In the genomic region with DNA sequence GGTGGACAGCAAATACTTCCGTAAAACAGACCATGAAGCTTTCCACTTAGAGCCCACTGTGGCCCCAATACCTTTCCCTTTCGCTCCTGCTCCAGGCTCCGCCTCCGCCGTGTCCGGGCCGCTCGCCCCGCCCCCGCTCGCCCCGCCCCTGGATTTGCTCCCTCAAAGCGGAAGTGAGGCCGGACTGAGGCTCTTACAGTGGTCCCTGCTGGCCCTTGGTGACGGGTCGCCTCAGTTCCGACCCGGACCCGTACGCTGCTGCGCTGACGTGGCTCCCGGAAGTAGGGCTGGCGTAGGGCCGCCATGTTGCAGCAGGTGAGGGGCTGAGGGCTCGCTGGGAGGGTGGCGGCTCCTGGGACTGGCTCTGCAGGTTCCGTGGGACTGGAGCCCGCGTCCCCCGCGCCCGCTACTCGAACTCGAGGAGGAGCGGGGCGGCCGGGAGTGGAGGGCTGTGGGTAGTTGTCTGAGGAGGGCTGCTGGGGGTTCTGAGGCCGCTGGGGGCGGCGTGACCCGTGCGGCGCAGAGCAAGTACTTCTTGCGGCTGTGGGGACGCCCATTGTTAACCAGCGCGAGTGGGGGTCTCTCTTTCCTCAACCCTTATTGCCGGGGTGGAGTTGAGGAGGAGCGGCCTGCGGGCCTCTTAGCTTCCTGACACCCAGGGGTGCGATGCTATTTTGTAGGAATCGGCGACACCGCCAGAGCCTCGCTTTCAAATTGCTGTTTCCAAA, we compare ENCODE assay signal across 8 cellular contexts. TPM values are rescaled to one million over a fixed set of nuclear protein-coding genes. Genes with fewer than 3 reads are reported as not detected.
DNase-seq lines count a peak whose midpoint lies in the region; ATAC-seq, FAIRE-seq and TF ChIP-seq lines count a peak whose summit lies in the region.
"Not testable (repeated sequence)": the region's sequence is repeated elsewhere in the genome, so short reads cannot be mapped to it uniquely, and the experiment has no call there.

A gene (plus strand): TSS at position 193 of the 728 bp plus-strand sequence. CDS start 111 bp downstream, at position 304.

- not testable (repeated sequence) for TF ChIP-seq CTCF in kidney (IDR thresholded peaks at IDR 0.05; ENCODE audit: borderline replicate concordance, extremely low read depth, insufficient read depth)

- intact Hi-C loops in kidney (cut with DNase I), result not testable (repeated sequence)

- H3K27ac ChIP-seq in kidney (ENCODE audit: low read depth in 2 of 2, low read length in 2 of 2), result peak within 1 kb of the TSS; percentile 22 to 65

- DNase-seq in Ammon's horn (ENCODE audit: low spot score), result peak; percentile 98
- DNase-seq in NCI-H460 (ENCODE audit: extremely low read depth, low read depth), result peak; percentile 94
- peak; percentile 87 for DNase-seq in activated CD4-positive, CD25-positive, alpha-beta regulatory T cell treated with anti-CD3 and anti-CD28 coated beads, Interleukin-2, amount 50 U/mL, for 72 hours
- peak; percentile 82 to 83 for DNase-seq in cerebellar nuclear complex (lab: John Stamatoyannopoulos, UW)
- DNase-seq in kidney, result peak; percentile 99
- peak; percentile 94 to 96 for DNase-seq in stimulated activated CD4-positive, alpha-beta T cell treated with anti-CD3 and anti-CD28 coated beads, Interleukin-15, amount 100 ng/mL, for 1 hour (ENCODE audit: low read depth in 1 of 2, low spot score in 1 of 2)

- not testable (repeated sequence) for H3K9me3 ChIP-seq in kidney (ENCODE audit: control insufficient read depth in 1 of 2, low read length in 2 of 2)

- FAIRE-seq in kidney (lab: Jason Lieb, UNC), result not testable (repeated sequence)

- peak; percentile 99 for ATAC-seq in HG03432 (IDR thresholded peaks at IDR 0.05; ENCODE audit: unreplicated experiment)

- H3K4me1 ChIP-seq in kidney (ENCODE audit: control insufficient read depth in 1 of 2, insufficient read depth in 1 of 2, low read depth in 1 of 2, low read length in 2 of 2), result not testable (repeated sequence)

- TF ChIP-seq POLR2A in GM19193 (IDR thresholded peaks at IDR 0.05; ENCODE audit: extremely low read depth, insufficient read depth, insufficient read length), result peak; percentile 56

- not testable (repeated sequence) for H3K9ac ChIP-seq in kidney (ENCODE audit: low read length in 2 of 2)

- H3K4me3 ChIP-seq in kidney (ENCODE audit: low read length in 2 of 2), result peak within 1 kb of the TSS; percentile 44 to 48

- H3K36me3 ChIP-seq in kidney (ENCODE audit: control insufficient read depth in 1 of 2, insufficient read depth in 2 of 2, low read length in 2 of 2), result not testable (repeated sequence)

RNA-seq across cellular contexts. Expression of the gene that starts here (rescaled TPM):
- total RNA-seq in NCI-H460 (2014; rRNA removed; shearing (Covaris generic)), result 118 and 123 TPM in 2 replicates
- polyA plus RNA-seq in NCI-H460 (2014; cell fraction: nucleus; rRNA removed), result 66.1 and 106 TPM in 2 replicates
- total RNA-seq in kidney, result 35.3 TPM
- polyA plus RNA-seq in kidney (ENCODE audit: insufficient read depth, low read depth, low replicate concordance), result 20.9 TPM

Comparison
In these comparisons a context has a peak if more than half of its experiments do, and no peak if none do; other contexts are left out.
1. Peak in every context shown above with its lines: DNase-seq, ATAC-seq, H3K4me3 ChIP-seq and H3K27ac ChIP-seq.